ENCODE assay signal across 30 cellular contexts in the genomic region with DNA sequence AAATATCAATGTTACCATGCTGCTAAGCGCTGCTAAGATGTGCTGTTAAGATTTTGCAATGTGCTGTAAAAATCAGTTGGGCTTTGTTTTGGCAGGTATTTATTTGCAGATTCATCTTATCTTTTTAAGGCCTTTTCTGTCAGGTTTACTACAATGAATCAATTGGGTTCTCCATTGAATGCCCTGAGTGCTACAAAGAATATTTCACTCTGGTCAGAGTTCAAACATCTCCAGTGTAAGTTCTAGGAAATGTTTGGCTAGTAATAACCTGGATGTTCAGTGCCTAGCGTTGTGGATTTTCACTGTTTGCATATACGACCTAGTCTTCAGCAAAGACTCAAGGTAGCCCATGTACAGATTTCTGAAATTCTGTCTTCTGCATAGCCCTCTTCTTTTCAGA.
"Had no signal": no experiment of that assay in that cellular context is flagged by ENCODE, and none has a peak within 500 bp of the region (broad histone marks: within the 10 kb centered on the region; RNA-seq: fewer than 3 reads in every experiment).

No MANE protein-coding gene starts in this region.

- DNase-seq: activated B cell treated with CpG ODN at 0.5 μM for 24 hours; activated CD4-positive, alpha-beta T cell treated with anti-CD3 and anti-CD28 coated beads for 1 hour; activated CD4-positive, alpha-beta T cell treated with anti-CD3 and anti-CD28 coated beads, Interleukin-2, amount 10 ng/mL, durations not matched to agents 24 days and 14 days; activated CD4-positive, alpha-beta T cell treated with anti-CD3 and anti-CD28 coated beads, Interleukin-2, amount 50 U/mL, for 48 hours; activated CD8-positive, alpha-beta memory T cell treated with anti-CD3 and anti-CD28 coated beads, Interleukin-2, amount 10 ng/mL, durations not matched to agents 7 days and 5 days; activated effector memory CD4-positive, alpha-beta T cell treated with Interleukin-2 at 50 U/mL for 16 hours; activated naive CD4-positive, alpha-beta T cell; activated T-cell treated with anti-CD3 and anti-CD28 coated beads, Interleukin-2, amount 50 U/mL, for 24 hours; body of pancreas; central memory CD4-positive, alpha-beta T cell; MG63; NCI-H1105; NCI-H1436; NCI-H1694 treated with DMSO at 0.1 percent for 48 hours; NCI-H2029 treated with DMSO at 0.1 percent for 48 hours; NCI-H510A treated with DMSO at 0.1 percent for 48 hours; NCI-H69; NK-92 treated with Interleukin-12 subunit alpha and Interleukin-12 subunit beta, amount 100 ng/mL, for 24 hours; Peyer's patch; Right ventricle myocardium superior; SJCRH30; SK-N-SH; T-helper 1 cell had no signal

- H3K27ac Mint-ChIP-seq: activated B cell treated with CpG ODN at 0.5 μM for 24 hours; activated CD4-positive, alpha-beta T cell treated with anti-CD3 and anti-CD28 coated beads, Interleukin-2, amount 10 ng/mL, durations not matched to agents 24 days and 14 days; activated CD8-positive, alpha-beta memory T cell treated with anti-CD3 and anti-CD28 coated beads, Interleukin-2, amount 10 ng/mL, durations not matched to agents 7 days and 5 days; activated T-cell treated with anti-CD3 and anti-CD28 coated beads, Interleukin-2, amount 50 U/mL, for 24 hours; activated T-helper 1 cell treated with anti-CD3 and anti-CD28 coated beads, Interleukin-12 subunit alpha, Interleukin-12 subunit beta, Interleukin-2, Interleukin-4 antibody, amounts not matched to agents 30 ng/mL and 10 ng/mL and 1 ng/mL, durations not matched to agents 14 hours and 24 hours and 36 hours; T-helper 2 cell treated with Interferon-gamma antibody and Interleukin-4, amounts not matched to agents 5 μg/mL and 100 μg/mL, for 36 hours had no signal

- H3K9me3 Mint-ChIP-seq: activated B cell treated with CpG ODN at 0.5 μM for 24 hours; activated CD4-positive, alpha-beta T cell treated with anti-CD3 and anti-CD28 coated beads, Interleukin-2, amount 10 ng/mL, durations not matched to agents 24 days and 14 days; activated naive CD4-positive, alpha-beta T cell treated with anti-CD3 and anti-CD28 coated beads, Interleukin-2, amount 50 U/mL, for 24 hours; activated T-cell treated with anti-CD3 and anti-CD28 coated beads, Interleukin-2, amount 50 U/mL, for 24 hours; activated T-helper 1 cell treated with anti-CD3 and anti-CD28 coated beads, Interleukin-12 subunit alpha, Interleukin-12 subunit beta, Interleukin-2, Interleukin-4 antibody, amounts not matched to agents 30 ng/mL and 10 ng/mL and 1 ng/mL, durations not matched to agents 14 hours and 24 hours and 36 hours; T-helper 2 cell treated with Interferon-gamma antibody and Interleukin-4, amounts not matched to agents 5 μg/mL and 100 μg/mL, for 36 hours had no signal

- H3K4me3 Mint-ChIP-seq: activated B cell treated with CpG ODN at 0.5 μM for 24 hours; activated CD4-positive, alpha-beta T cell treated with anti-CD3 and anti-CD28 coated beads, Interleukin-2, amount 10 ng/mL, durations not matched to agents 24 days and 14 days; activated CD8-positive, alpha-beta memory T cell treated with anti-CD3 and anti-CD28 coated beads, Interleukin-2, amount 10 ng/mL, durations not matched to agents 7 days and 5 days; activated naive CD4-positive, alpha-beta T cell treated with anti-CD3 and anti-CD28 coated beads, Interleukin-2, amount 50 U/mL, for 24 hours; activated T-cell treated with anti-CD3 and anti-CD28 coated beads, Interleukin-2, amount 50 U/mL, for 24 hours; activated T-helper 1 cell treated with anti-CD3 and anti-CD28 coated beads, Interleukin-12 subunit alpha, Interleukin-12 subunit beta, Interleukin-2, Interleukin-4 antibody, amounts not matched to agents 30 ng/mL and 10 ng/mL and 1 ng/mL, durations not matched to agents 14 hours and 24 hours and 36 hours; T-helper 2 cell treated with Interferon-gamma antibody and Interleukin-4, amounts not matched to agents 5 μg/mL and 100 μg/mL, for 36 hours had no signal

- H3K4me3 ChIP-seq: ascending aorta, body of pancreas, MG63, Peyer's patch, SJCRH30 had no signal

- ATAC-seq: activated CD8-positive, alpha-beta memory T cell treated with anti-CD3 and anti-CD28 coated beads, Interleukin-2, amount 10 ng/mL, durations not matched to agents 7 days and 5 days; body of pancreas had no signal

- H3K27me3 Mint-ChIP-seq: activated B cell treated with CpG ODN at 0.5 μM for 24 hours; activated CD4-positive, alpha-beta T cell treated with anti-CD3 and anti-CD28 coated beads, Interleukin-2, amount 10 ng/mL, durations not matched to agents 24 days and 14 days; activated CD8-positive, alpha-beta memory T cell treated with anti-CD3 and anti-CD28 coated beads, Interleukin-2, amount 10 ng/mL, durations not matched to agents 7 days and 5 days; activated naive CD4-positive, alpha-beta T cell treated with anti-CD3 and anti-CD28 coated beads, Interleukin-2, amount 50 U/mL, for 24 hours; activated T-cell treated with anti-CD3 and anti-CD28 coated beads, Interleukin-2, amount 50 U/mL, for 24 hours had no signal

- H3K27ac ChIP-seq: ascending aorta, body of pancreas, KMS-11, Peyer's patch, RWPE1, SJCRH30 had no signal

- FAIRE-seq: bronchial epithelial cell had no signal
